In the genomic region with DNA sequence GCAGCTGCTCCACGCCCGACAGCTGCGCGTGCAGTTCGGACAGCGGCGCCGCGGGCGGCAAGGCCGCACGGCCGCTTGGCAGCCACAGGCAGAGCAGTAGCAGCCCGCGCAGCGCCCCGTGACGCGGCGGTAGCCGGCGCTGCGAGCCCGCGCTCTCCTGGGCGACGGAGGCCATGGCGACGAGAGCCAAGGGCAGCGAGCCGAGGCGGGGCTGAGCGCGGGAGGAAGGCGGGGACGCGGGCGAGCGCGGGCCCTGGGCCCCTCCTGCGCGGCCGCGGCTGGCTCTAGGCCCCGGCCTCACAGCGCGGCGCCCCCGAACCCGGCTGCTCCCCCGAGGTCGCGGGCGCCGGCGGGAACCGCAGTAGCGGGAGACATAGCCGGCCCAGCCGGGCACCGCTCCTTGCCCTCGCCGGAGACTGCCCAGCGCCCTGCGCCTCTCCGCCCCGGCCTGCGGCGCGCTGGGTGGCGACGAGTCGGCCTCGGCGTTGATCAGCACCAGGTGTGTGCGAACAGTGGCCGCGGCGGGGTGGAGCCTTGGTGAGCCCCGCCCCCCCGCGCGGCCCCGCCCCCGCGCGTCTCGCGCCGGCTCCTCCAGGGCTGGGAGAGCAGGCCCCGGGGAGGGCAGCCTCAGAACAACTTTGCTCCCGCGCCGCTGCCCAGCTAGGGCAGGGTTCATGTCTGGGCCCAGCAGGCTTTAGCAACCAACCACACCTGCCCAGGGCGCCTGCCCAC, we compare ENCODE assay signal across 8 cellular contexts. TPM values are rescaled to one million over a fixed set of nuclear protein-coding genes. Genes with fewer than 3 reads are reported as not detected.
DNase-seq lines count a peak whose midpoint lies in the region; ATAC-seq, FAIRE-seq and TF ChIP-seq lines count a peak whose summit lies in the region.

A gene with protein sequence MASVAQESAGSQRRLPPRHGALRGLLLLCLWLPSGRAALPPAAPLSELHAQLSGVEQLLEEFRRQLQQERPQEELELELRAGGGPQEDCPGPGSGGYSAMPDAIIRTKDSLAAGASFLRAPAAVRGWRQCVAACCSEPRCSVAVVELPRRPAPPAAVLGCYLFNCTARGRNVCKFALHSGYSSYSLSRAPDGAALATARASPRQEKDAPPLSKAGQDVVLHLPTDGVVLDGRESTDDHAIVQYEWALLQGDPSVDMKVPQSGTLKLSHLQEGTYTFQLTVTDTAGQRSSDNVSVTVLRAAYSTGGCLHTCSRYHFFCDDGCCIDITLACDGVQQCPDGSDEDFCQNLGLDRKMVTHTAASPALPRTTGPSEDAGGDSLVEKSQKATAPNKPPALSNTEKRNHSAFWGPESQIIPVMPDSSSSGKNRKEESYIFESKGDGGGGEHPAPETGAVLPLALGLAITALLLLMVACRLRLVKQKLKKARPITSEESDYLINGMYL (minus strand): TSS at position 514 of the 732 bp plus-strand sequence. CDS start 339 bp downstream, at position 175.

- TF ChIP-seq CTCF in left lung (IDR thresholded peaks at IDR 0.05) = no peak

- peak within 1 kb of the TSS; percentile 84 to 92 for H3K27ac ChIP-seq in left lung

- H3K36me3 Mint-ChIP-seq in dendritic cell treated with granulocyte-macrophage colony-stimulating factor and Interleukin-4, amounts not matched to agents 40 ng/mL and 50 ng/mL, for 4 days (ENCODE audit: low read depth) = no peaks in the 10 kb centered on the region

- peak; percentile 95 for DNase-seq in AG20443 (ENCODE audit: low spot score)
- peak; percentile 90 for DNase-seq in GM19239 (ENCODE audit: insufficient read length, low spot score)
- peak; percentile 65 to 91 for DNase-seq in NCI-H524 (lab: John Stamatoyannopoulos, UW)
- peak; percentile 73 to 76 for DNase-seq in activated CD4-positive, alpha-beta T cell treated with anti-CD3 and anti-CD28 coated beads, Interleukin-2, amount 50 U/mL, for 4 hours
- peak; percentile 88 to 94 for DNase-seq in left lung
- peak; percentile 74 for DNase-seq in stimulated activated CD4-positive, alpha-beta T cell treated with anti-CD3 and anti-CD28 coated beads, Interleukin-2, amount 100 ng/mL, for 4 hours (ENCODE audit: low read depth)

- peaks cover 6 to 30% of the 10 kb centered on the region in 2 donors for H3K4me1 ChIP-seq in left lung

- peak within 1 kb of the TSS; percentile 82 for H3K4me3 Mint-ChIP-seq in dendritic cell treated with granulocyte-macrophage colony-stimulating factor and Interleukin-4, amounts not matched to agents 40 ng/mL and 50 ng/mL, for 4 days

- H3K4me1 Mint-ChIP-seq in dendritic cell treated with granulocyte-macrophage colony-stimulating factor and Interleukin-4, amounts not matched to agents 40 ng/mL and 50 ng/mL, for 4 days (ENCODE audit: low read depth) = peaks cover 19% of the 10 kb centered on the region

- H3K27me3 ChIP-seq in left lung = peaks cover 0 to 20% of the 10 kb centered on the region in 2 donors

- ATAC-seq in HG03442 (IDR thresholded peaks at IDR 0.05; ENCODE audit: unreplicated experiment) = peak; percentile 83
- peak; percentile 94 for ATAC-seq in left lung

- peak within 1 kb of the TSS; percentile 85 for H3K27ac Mint-ChIP-seq in dendritic cell treated with granulocyte-macrophage colony-stimulating factor and Interleukin-4, amounts not matched to agents 40 ng/mL and 50 ng/mL, for 4 days

- intact Hi-C loops in dendritic cell treated with granulocyte-macrophage colony-stimulating factor and Interleukin-4, amounts not matched to agents 40 ng/mL and 50 ng/mL, for 4 days (cut with micrococcal nuclease) = loop anchor here (2.0 kb wide), 2 partner anchors 29 to 59 kb away; a partner anchor contains a TSS
- intact Hi-C loops in left lung (cut with DNase I) = no loop called here

- H3K9me3 ChIP-seq in left lung = no peaks in the 10 kb centered on the region

- H3K9me3 Mint-ChIP-seq in dendritic cell treated with granulocyte-macrophage colony-stimulating factor and Interleukin-4, amounts not matched to agents 40 ng/mL and 50 ng/mL, for 4 days = no peaks in the 10 kb centered on the region

- no peak for FAIRE-seq in GM19239 (lab: Jason Lieb, UNC)

- peak within 1 kb of the TSS; percentile 64 to 70 for H3K4me3 ChIP-seq in left lung

- H3K27me3 Mint-ChIP-seq in dendritic cell treated with granulocyte-macrophage colony-stimulating factor and Interleukin-4, amounts not matched to agents 40 ng/mL and 50 ng/mL, for 4 days = peaks cover 7% of the 10 kb centered on the region

- H3K36me3 ChIP-seq in left lung = no peaks in the 10 kb centered on the region

RNA-seq across cellular contexts. Expression of the gene that starts here (rescaled TPM):
- total RNA-seq in left lung = 10 to 100 TPM; 40.9 to 42.6 TPM

Comparison
In these comparisons a context has a peak if more than half of its experiments do, and no peak if none do; other contexts are left out.
1. Peak in every context shown above with its lines: DNase-seq, ATAC-seq, H3K4me3 ChIP-seq and H3K27ac ChIP-seq.